Comparison of ENCODE assay signal across 1 cellular context in the genomic region with DNA sequence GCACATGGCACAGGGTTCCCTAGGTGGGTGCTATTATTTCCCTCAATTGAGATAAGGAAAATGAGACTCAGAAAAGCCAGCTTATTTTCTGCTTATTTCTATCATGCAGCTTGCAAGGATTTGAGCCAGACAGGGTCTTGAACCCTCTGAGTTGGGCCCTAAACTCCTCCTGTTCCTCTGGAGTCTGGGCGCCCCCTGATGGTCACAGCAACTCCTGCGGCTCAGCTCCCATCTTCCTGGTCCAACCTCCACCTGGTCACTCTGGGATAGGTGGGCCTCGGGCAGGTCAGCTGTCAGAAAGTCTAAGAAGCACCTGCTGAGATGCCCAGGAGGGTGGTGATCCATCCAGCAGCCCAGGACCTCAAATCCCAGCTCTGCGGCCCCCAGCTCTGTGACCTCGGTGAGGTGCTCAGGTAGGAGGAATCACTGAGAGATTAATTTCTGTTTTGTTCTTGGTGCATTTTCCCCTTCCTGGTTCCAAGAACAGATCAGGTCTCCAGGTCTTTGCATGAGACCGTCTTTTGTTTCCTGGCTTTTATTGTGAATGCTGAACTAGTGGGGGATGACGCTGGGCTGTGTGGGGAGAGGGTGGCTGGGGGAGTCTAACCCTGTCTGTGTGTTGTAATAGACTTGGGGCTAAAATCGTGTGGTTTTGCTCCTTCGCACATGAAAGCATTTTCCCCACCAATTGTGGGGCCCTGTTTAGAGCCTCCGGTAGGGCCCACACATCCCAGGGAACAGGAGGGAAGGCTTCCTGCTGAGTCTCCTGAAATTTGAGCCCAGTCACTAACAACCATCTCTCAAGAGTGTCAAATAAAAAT.
A peak's percentile ranks its signal among the peaks of the same experiment; 100 is the strongest.
TF ChIP-seq lines count a peak whose summit lies in the region.

No MANE protein-coding gene starts in this region.

TF ChIP-seq in H1, 55 proteins besides CTCF, POLR2A, EP300 and RAD21 (continued from another document):
- TF ChIP-seq, protein P1, sequence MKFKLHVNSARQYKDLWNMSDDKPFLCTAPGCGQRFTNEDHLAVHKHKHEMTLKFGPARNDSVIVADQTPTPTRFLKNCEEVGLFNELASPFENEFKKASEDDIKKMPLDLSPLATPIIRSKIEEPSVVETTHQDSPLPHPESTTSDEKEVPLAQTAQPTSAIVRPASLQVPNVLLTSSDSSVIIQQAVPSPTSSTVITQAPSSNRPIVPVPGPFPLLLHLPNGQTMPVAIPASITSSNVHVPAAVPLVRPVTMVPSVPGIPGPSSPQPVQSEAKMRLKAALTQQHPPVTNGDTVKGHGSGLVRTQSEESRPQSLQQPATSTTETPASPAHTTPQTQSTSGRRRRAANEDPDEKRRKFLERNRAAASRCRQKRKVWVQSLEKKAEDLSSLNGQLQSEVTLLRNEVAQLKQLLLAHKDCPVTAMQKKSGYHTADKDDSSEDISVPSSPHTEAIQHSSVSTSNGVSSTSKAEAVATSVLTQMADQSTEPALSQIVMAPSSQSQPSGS (IDR thresholded peaks at IDR 0.05; ENCODE audit: low read length) = peak; percentile 63; the same call in 1 of the 2 replicates
- TF ChIP-seq KDM5A (IDR thresholded peaks at IDR 0.05; ENCODE audit: low read length) (no peak), SP2 (IDR thresholded peaks at IDR 0.05; ENCODE audit: low read length) (no peak), FOSL1 (IDR thresholded peaks at IDR 0.05; ENCODE audit: insufficient read depth, low read depth, low read length) (0 out of 2 replicates have a peak, but pooled peaks have one; percentile 30), CTBP2 (IDR thresholded peaks at IDR 0.05; ENCODE audit: borderline replicate concordance, insufficient read depth, insufficient read length, low read length) (no peak), HDAC2 (IDR thresholded peaks at IDR 0.05; ENCODE audit: borderline replicate concordance in 1 of 2, low read depth in 2 of 2, low read length in 2 of 2) (0 out of 4 replicates have a peak, but pooled peaks of 1 of the 2 experiments have one; percentile 39), TCF12 (IDR thresholded peaks at IDR 0.05; ENCODE audit: low read depth, low read length) (0 out of 2 replicates have a peak, but pooled peaks have one; percentile 49), BACH1 (IDR thresholded peaks at IDR 0.05; ENCODE audit: low read length) (no peak), GABPA (IDR thresholded peaks at IDR 0.05; ENCODE audit: borderline replicate concordance, insufficient read depth, low read length) (peak; percentile 46; the same call in 1 of the 2 replicates), CBX5 (IDR thresholded peaks at IDR 0.05; ENCODE audit: low read depth, low read length) (no peak), CHD2 (IDR thresholded peaks at IDR 0.05; ENCODE audit: low read length) (no peak), RNF2 (IDR thresholded peaks at IDR 0.05; ENCODE audit: borderline replicate concordance, low read depth, low read length, missing control alignments, poor library complexity, severe bottlenecking) (no peak), YY1 (IDR thresholded peaks at IDR 0.05; ENCODE audit: low read depth, low read length) (peak; percentile 73)
- TF ChIP-seq, protein P2, sequence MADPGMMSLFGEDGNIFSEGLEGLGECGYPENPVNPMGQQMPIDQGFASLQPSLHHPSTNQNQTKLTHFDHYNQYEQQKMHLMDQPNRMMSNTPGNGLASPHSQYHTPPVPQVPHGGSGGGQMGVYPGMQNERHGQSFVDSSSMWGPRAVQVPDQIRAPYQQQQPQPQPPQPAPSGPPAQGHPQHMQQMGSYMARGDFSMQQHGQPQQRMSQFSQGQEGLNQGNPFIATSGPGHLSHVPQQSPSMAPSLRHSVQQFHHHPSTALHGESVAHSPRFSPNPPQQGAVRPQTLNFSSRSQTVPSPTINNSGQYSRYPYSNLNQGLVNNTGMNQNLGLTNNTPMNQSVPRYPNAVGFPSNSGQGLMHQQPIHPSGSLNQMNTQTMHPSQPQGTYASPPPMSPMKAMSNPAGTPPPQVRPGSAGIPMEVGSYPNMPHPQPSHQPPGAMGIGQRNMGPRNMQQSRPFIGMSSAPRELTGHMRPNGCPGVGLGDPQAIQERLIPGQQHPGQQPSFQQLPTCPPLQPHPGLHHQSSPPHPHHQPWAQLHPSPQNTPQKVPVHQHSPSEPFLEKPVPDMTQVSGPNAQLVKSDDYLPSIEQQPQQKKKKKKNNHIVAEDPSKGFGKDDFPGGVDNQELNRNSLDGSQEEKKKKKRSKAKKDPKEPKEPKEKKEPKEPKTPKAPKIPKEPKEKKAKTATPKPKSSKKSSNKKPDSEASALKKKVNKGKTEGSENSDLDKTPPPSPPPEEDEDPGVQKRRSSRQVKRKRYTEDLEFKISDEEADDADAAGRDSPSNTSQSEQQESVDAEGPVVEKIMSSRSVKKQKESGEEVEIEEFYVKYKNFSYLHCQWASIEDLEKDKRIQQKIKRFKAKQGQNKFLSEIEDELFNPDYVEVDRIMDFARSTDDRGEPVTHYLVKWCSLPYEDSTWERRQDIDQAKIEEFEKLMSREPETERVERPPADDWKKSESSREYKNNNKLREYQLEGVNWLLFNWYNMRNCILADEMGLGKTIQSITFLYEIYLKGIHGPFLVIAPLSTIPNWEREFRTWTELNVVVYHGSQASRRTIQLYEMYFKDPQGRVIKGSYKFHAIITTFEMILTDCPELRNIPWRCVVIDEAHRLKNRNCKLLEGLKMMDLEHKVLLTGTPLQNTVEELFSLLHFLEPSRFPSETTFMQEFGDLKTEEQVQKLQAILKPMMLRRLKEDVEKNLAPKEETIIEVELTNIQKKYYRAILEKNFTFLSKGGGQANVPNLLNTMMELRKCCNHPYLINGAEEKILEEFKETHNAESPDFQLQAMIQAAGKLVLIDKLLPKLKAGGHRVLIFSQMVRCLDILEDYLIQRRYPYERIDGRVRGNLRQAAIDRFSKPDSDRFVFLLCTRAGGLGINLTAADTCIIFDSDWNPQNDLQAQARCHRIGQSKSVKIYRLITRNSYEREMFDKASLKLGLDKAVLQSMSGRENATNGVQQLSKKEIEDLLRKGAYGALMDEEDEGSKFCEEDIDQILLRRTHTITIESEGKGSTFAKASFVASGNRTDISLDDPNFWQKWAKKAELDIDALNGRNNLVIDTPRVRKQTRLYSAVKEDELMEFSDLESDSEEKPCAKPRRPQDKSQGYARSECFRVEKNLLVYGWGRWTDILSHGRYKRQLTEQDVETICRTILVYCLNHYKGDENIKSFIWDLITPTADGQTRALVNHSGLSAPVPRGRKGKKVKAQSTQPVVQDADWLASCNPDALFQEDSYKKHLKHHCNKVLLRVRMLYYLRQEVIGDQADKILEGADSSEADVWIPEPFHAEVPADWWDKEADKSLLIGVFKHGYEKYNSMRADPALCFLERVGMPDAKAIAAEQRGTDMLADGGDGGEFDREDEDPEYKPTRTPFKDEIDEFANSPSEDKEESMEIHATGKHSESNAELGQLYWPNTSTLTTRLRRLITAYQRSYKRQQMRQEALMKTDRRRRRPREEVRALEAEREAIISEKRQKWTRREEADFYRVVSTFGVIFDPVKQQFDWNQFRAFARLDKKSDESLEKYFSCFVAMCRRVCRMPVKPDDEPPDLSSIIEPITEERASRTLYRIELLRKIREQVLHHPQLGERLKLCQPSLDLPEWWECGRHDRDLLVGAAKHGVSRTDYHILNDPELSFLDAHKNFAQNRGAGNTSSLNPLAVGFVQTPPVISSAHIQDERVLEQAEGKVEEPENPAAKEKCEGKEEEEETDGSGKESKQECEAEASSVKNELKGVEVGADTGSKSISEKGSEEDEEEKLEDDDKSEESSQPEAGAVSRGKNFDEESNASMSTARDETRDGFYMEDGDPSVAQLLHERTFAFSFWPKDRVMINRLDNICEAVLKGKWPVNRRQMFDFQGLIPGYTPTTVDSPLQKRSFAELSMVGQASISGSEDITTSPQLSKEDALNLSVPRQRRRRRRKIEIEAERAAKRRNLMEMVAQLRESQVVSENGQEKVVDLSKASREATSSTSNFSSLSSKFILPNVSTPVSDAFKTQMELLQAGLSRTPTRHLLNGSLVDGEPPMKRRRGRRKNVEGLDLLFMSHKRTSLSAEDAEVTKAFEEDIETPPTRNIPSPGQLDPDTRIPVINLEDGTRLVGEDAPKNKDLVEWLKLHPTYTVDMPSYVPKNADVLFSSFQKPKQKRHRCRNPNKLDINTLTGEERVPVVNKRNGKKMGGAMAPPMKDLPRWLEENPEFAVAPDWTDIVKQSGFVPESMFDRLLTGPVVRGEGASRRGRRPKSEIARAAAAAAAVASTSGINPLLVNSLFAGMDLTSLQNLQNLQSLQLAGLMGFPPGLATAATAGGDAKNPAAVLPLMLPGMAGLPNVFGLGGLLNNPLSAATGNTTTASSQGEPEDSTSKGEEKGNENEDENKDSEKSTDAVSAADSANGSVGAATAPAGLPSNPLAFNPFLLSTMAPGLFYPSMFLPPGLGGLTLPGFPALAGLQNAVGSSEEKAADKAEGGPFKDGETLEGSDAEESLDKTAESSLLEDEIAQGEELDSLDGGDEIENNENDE (IDR thresholded peaks at IDR 0.05; ENCODE audit: insufficient replicate concordance, low read length) = no peak
